In genomic region chr20:53033176-53033575, GRCh38 we compare ENCODE assay signal across 14 cellular contexts.
DNase-seq lines count a peak whose midpoint lies in the region; ATAC-seq and TF ChIP-seq lines count a peak whose summit lies in the region.
"Had no signal": no experiment of that assay in that cellular context is flagged by ENCODE, and none has a peak within 500 bp of the region (broad histone marks: within the 10 kb centered on the region; RNA-seq: fewer than 3 reads in every experiment).

No MANE protein-coding gene starts in this region.

- H3K27me3 ChIP-seq in left ventricle myocardium inferior (ENCODE audit: low read depth), result no peaks in the 10 kb centered on the region
- no peaks in the 10 kb centered on the region for H3K27me3 ChIP-seq in mammary epithelial cell (ENCODE audit: insufficient read depth, low read length)
- H3K27me3 ChIP-seq in smooth muscle cell (ENCODE audit: low read depth), result no peaks in the 10 kb centered on the region
- H3K27me3 ChIP-seq: BE2C had no signal

- CTCF ChIA-PET in mammary epithelial cell (lab: Charles Lee; ENCODE audit: low non-redundant PET), result no interaction called here

- H3K9ac ChIP-seq in mammary epithelial cell (ENCODE audit: insufficient read depth, low read length) (no peak overlapping the region), smooth muscle cell (ENCODE audit: low read depth) (no peak overlapping the region)

- H3K27ac ChIP-seq in left ventricle myocardium inferior (replicated peaks) (peak overlapping the region; percentile 24), mammary epithelial cell (ENCODE audit: insufficient read depth, low read depth, low read length) (no peak overlapping the region), smooth muscle cell (ENCODE audit: low read depth) (peak overlapping the region; percentile 89)
- H3K27ac ChIP-seq: C4-2B had no signal

- H3K4me3 ChIP-seq in left ventricle myocardium inferior, result no peak overlapping the region
- no peak overlapping the region for H3K4me3 ChIP-seq in mammary epithelial cell (replicated peaks in 1 of 3; ENCODE audit: insufficient read depth in 1 of 3, low read depth in 2 of 3, low read length in 3 of 3)
- H3K4me3 ChIP-seq in smooth muscle cell, result no peak overlapping the region
- H3K4me3 ChIP-seq: HAP-1 had no signal

- intact Hi-C loops in left ventricle myocardium inferior (cut with micrococcal nuclease) (no loop called here), left cardiac atrium (cut with DNase I) (no loop called here), mammary epithelial cell (cut with micrococcal nuclease) (loop anchor here (2.0 to 10.0 kb wide), 2 partner anchors 60 to 132 kb away; partner anchors contain the start of gene TSHZ2)

- H3K4me1 ChIP-seq in left ventricle myocardium inferior, result no peaks in the 10 kb centered on the region
- H3K4me1 ChIP-seq in mammary epithelial cell (ENCODE audit: insufficient read depth, low read length), result peaks cover 27% of the 10 kb centered on the region
- peaks cover 19% of the 10 kb centered on the region for H3K4me1 ChIP-seq in smooth muscle cell (ENCODE audit: low read depth)
- H3K4me1 ChIP-seq: Caco-2, HAP-1 had no signal

- in situ Hi-C loops in mammary epithelial cell (cut with MboI; ENCODE audit: low sequenced_read_pairs in 2 of 2), result no loop called here

- DNase-seq in left ventricle myocardium inferior, result no peak
- no peak for DNase-seq in left cardiac atrium
- no peak for DNase-seq in mammary epithelial cell
- DNase-seq in smooth muscle cell (lab: John Stamatoyannopoulos, UW; ENCODE audit: unreplicated experiment), result no peak
- no peak for DNase-seq in COLO829 (ENCODE audit: low spot score)
- DNase-seq in NCI-H526 (lab: John Stamatoyannopoulos, UW), result no peak
- DNase-seq in NCI-H187 treated with DMSO at 0.1 percent for 48 hours (lab: John Stamatoyannopoulos, UW), result no peak
- DNase-seq: BE2C; Caco-2; CD4-positive, alpha-beta memory T cell; DND-41; GDM1 had no signal

- H3K4me2 ChIP-seq in mammary epithelial cell (ENCODE audit: insufficient read depth, low read depth, low read length) (peak overlapping the region; percentile 38), smooth muscle cell (no peak overlapping the region)

- dilution Hi-C loops in mammary epithelial cell (cut with HindIII; ENCODE audit: low sequenced_read_pairs), result no loop called here

- H3K79me2 ChIP-seq in mammary epithelial cell (ENCODE audit: insufficient read depth, low read length) (no peaks in the 10 kb centered on the region), smooth muscle cell (ENCODE audit: low read depth) (peaks cover 5% of the 10 kb centered on the region)

- ATAC-seq in left cardiac atrium, result no peak

- H3K9me3 ChIP-seq in left ventricle myocardium inferior (replicated peaks) (no peaks in the 10 kb centered on the region), mammary epithelial cell (replicated peaks; ENCODE audit: insufficient read depth, low read length) (no peaks in the 10 kb centered on the region), smooth muscle cell (replicated peaks; ENCODE audit: low read depth) (no peaks in the 10 kb centered on the region)
- H3K9me3 ChIP-seq: BE2C, Caco-2, HAP-1 had no signal

- 39% methylated on average over 6 of the region's 6 CpGs for WGBS in mammary epithelial cell (ENCODE audit: low coverage, missing lambda C conversion rate)
- WGBS in smooth muscle cell (ENCODE audit: low lambda C conversion rate), result 67% methylated on average over 6 of the region's 6 CpGs

- BruUV-seq in mammary epithelial cell (replicated peaks; lab: Mats Ljungman, UMichigan), result no TSS peak

- TF ChIP-seq CTCF in left ventricle myocardium inferior (IDR thresholded peaks at IDR 0.05; ENCODE audit: borderline replicate concordance) (no peak), mammary epithelial cell (conservative IDR thresholded peaks at IDR 0.05 in 1 of 2, IDR thresholded peaks at IDR 0.05 in 1 of 2; ENCODE audit: extremely low read depth in 1 of 2, insufficient read depth in 1 of 2, low read depth in 1 of 2, low read length in 2 of 2) (no peak), smooth muscle cell (IDR thresholded peaks at IDR 0.05; ENCODE audit: borderline replicate concordance, insufficient read depth, poor library complexity, severe bottlenecking) (no peak)

- H3K36me3 ChIP-seq in left ventricle myocardium inferior, result no peaks in the 10 kb centered on the region
- H3K36me3 ChIP-seq in mammary epithelial cell (ENCODE audit: insufficient read depth, low read length), result no peaks in the 10 kb centered on the region
- H3K36me3 ChIP-seq in smooth muscle cell (ENCODE audit: low read depth), result no peaks in the 10 kb centered on the region
- H3K36me3 ChIP-seq: BE2C, HAP-1 had no signal

- no peaks in the 10 kb centered on the region for H3F3A ChIP-seq in smooth muscle cell (ENCODE audit: low read depth)

- no peak overlapping the region for H2AFZ ChIP-seq in mammary epithelial cell (ENCODE audit: low read depth, low read length)
- no peak overlapping the region for H2AFZ ChIP-seq in smooth muscle cell (ENCODE audit: low read depth)

- no peaks in the 10 kb centered on the region for H4K20me1 ChIP-seq in mammary epithelial cell (ENCODE audit: insufficient read depth, low read length)
- H4K20me1 ChIP-seq in smooth muscle cell (ENCODE audit: low read depth), result no peaks in the 10 kb centered on the region
